ENCODE assay signal across 16 cellular contexts in genomic region chr11:45336136-45336535, GRCh38. TPM values are rescaled to one million over a fixed set of nuclear protein-coding genes. Genes with fewer than 3 reads are reported as not detected.
DNase-seq lines count a peak whose midpoint lies in the region; TF ChIP-seq lines count a peak whose summit lies in the region.
"Had no signal": no experiment of that assay in that cellular context is flagged by ENCODE, and none has a peak within 500 bp of the region (broad histone marks: within the 10 kb centered on the region; RNA-seq: fewer than 3 reads in every experiment).

No MANE protein-coding gene starts in this region.

- no peaks in the 10 kb centered on the region for H3K9me2 ChIP-seq in DOHH2 (replicated peaks; ENCODE audit: control insufficient read depth, low read length)

- H3K4me2 ChIP-seq in DOHH2 (ENCODE audit: low read length), result peak overlapping the region; percentile 5; the same call in 1 of the 2 replicates

- no peaks in the 10 kb centered on the region for H3F3A ChIP-seq in DOHH2 (ENCODE audit: control insufficient read depth, insufficient read depth)

- no peaks in the 10 kb centered on the region for H3K79me2 ChIP-seq in DOHH2 (ENCODE audit: control insufficient read depth, low read length)

- H3K9me3 ChIP-seq in DOHH2 (ENCODE audit: control insufficient read depth, insufficient read depth, low read length), result no peaks in the 10 kb centered on the region
- H3K9me3 ChIP-seq in vagina, result no peaks in the 10 kb centered on the region
- H3K9me3 ChIP-seq in adrenal gland (replicated peaks in 1 of 3), result no peaks in the 10 kb centered on the region
- H3K9me3 ChIP-seq in esophagus squamous epithelium, result no peaks in the 10 kb centered on the region
- H3K9me3 ChIP-seq: Peyer's patch had no signal

- DNase-seq in NCI-H748 (lab: John Stamatoyannopoulos, UW; ENCODE audit: unreplicated experiment) (peak; percentile 16), NCI-H748 treated with DMSO at 0.1 percent for 48 hours (lab: John Stamatoyannopoulos, UW) (no peak), SK-N-DZ (ENCODE audit: low spot score) (peak; percentile 16), vagina (ENCODE audit: extremely low spot score in 2 of 2) (peak; percentile 47 to 64), adrenal gland (no peak), esophagus squamous epithelium (lab: John Stamatoyannopoulos, UW) (no peak)
- DNase-seq: GDM1, H7, HFFc6, NCI-H1105 treated with DMSO at 0.1 percent for 48 hours, NCI-H187 treated with DMSO at 0.1 percent for 48 hours, NCI-H510A, Peyer's patch, T-cell had no signal

- H3K27ac ChIP-seq in DOHH2 (ENCODE audit: low read depth, low read length) (no peak overlapping the region), vagina (no peak overlapping the region), adrenal gland (no peak overlapping the region), esophagus squamous epithelium (no peak overlapping the region)
- H3K27ac ChIP-seq: Peyer's patch had no signal

- no peak overlapping the region for H3K4me3 ChIP-seq in DOHH2 (ENCODE audit: low read length)
- H3K4me3 ChIP-seq in vagina, result no peak overlapping the region
- no peak overlapping the region for H3K4me3 ChIP-seq in adrenal gland
- no peak overlapping the region for H3K4me3 ChIP-seq in esophagus squamous epithelium
- H3K4me3 ChIP-seq: Peyer's patch had no signal

- intact Hi-C loops in vagina (cut with DNase I), result loop anchor here (10.0 kb wide), 1 partner anchor 391 kb away; no protein-coding TSS in a partner anchor
- intact Hi-C loops in adrenal gland (cut with DNase I), result no loop called here
- intact Hi-C loops in esophagus squamous epithelium (cut with DNase I), result loop anchor here (10.0 kb wide), 1 partner anchor 401 kb away; no protein-coding TSS in a partner anchor

- TF ChIP-seq POLR2A in vagina (IDR thresholded peaks at IDR 0.05) (no peak), adrenal gland (IDR thresholded peaks at IDR 0.05) (no peak), esophagus squamous epithelium (IDR thresholded peaks at IDR 0.05) (no peak)

- 83 to 95% (median 88%) methylated on average over 4 of the region's 4 CpGs for WGBS in adrenal gland, 4 donors
- 86 to 88% methylated on average over 4 of the region's 4 CpGs for WGBS in esophagus squamous epithelium, 2 donors

- TF ChIP-seq CTCF in DOHH2 (IDR thresholded peaks at IDR 0.05; ENCODE audit: low read depth, low read length, poor library complexity, severe bottlenecking), result no peak
- TF ChIP-seq CTCF in vagina (IDR thresholded peaks at IDR 0.05), result no peak
- TF ChIP-seq CTCF in adrenal gland (IDR thresholded peaks at IDR 0.05), result no peak
- no peak for TF ChIP-seq CTCF in esophagus squamous epithelium (IDR thresholded peaks at IDR 0.05)

- peaks cover 48% of the 10 kb centered on the region for H3K4me1 ChIP-seq in DOHH2 (ENCODE audit: control insufficient read depth, low read length)
- H3K4me1 ChIP-seq in vagina, result peaks cover 16% of the 10 kb centered on the region
- peaks cover 0 to 7% of the 10 kb centered on the region in 2 donors for H3K4me1 ChIP-seq in adrenal gland (replicated peaks in 1 of 2)
- peaks cover 0 to 25% (median 8%) of the 10 kb centered on the region in 3 donors for H3K4me1 ChIP-seq in esophagus squamous epithelium

- no peaks in the 10 kb centered on the region for H4K20me1 ChIP-seq in DOHH2 (ENCODE audit: control insufficient read depth, insufficient read depth, low read depth, low read length)

- H3K36me3 ChIP-seq in DOHH2 (ENCODE audit: control insufficient read depth, low read length), result no peaks in the 10 kb centered on the region
- H3K36me3 ChIP-seq in vagina, result no peaks in the 10 kb centered on the region
- no peaks in the 10 kb centered on the region for H3K36me3 ChIP-seq in adrenal gland (replicated peaks in 1 of 2)
- no peaks in the 10 kb centered on the region for H3K36me3 ChIP-seq in esophagus squamous epithelium
- H3K36me3 ChIP-seq: Peyer's patch had no signal

- no peaks in the 10 kb centered on the region for H3K27me3 ChIP-seq in DOHH2 (ENCODE audit: control insufficient read depth, low read length)
- H3K27me3 ChIP-seq in vagina, result no peaks in the 10 kb centered on the region
- no peaks in the 10 kb centered on the region for H3K27me3 ChIP-seq in adrenal gland
- H3K27me3 ChIP-seq in esophagus squamous epithelium, result peaks cover 0 to 9% (median 0%) of the 10 kb centered on the region in 4 donors
- H3K27me3 ChIP-seq: Peyer's patch had no signal

RNA-seq across cellular contexts. Expression of gene SYT13, which starts 50.0 kb away (rescaled TPM):
- 0.28 TPM in 1 of 2 replicates, not detected in the other for polyA plus RNA-seq in SK-N-DZ (2014; cell fraction: cytosol; rRNA removed)
- not detected in 2 replicates for polyA plus RNA-seq in SK-N-DZ (2014; cell fraction: nucleus; rRNA removed)
- 1.2 TPM for total RNA-seq in vagina
- total RNA-seq in adrenal gland, result 1 to 10 TPM in 3 of 8 donors, under 1 TPM in 1, not detected in 4; 0.50 to 6.6 (median 3.2) TPM
- 1 to 10 TPM in 2 of 3 donors, under 1 TPM in 1; 0.54 to 6.0 (median 1.8) TPM for polyA plus RNA-seq in adrenal gland
- under 1 TPM in 2 of 4 donors, not detected in 2; 0.04 to 0.15 TPM for total RNA-seq in esophagus squamous epithelium
- total RNA-seq: HFFc6 had no signal
- polyA plus RNA-seq: CD14-positive monocyte had no signal

Comparison
In these comparisons a context has a peak if more than half of its experiments do, and no peak if none do; other contexts are left out.
1. DNase-seq: peak in NCI-H748 (single experiment), SK-N-DZ (single experiment) and vagina (2 of 2); none in NCI-H748 treated with DMSO at 0.1 percent for 48 hours (single experiment), adrenal gland (0 of 7) and esophagus squamous epithelium (single experiment).
2. intact Hi-C loops: an anchor here in vagina (10.0 kb wide) and esophagus squamous epithelium (10.0 kb wide); none called in adrenal gland.